Comparison of ENCODE assay signal across 8 cellular contexts in genomic region chr6:122491915-122492537, GRCh38. TPM values are rescaled to one million over a fixed set of nuclear protein-coding genes. Genes with fewer than 3 reads are reported as not detected.
DNase-seq lines count a peak whose midpoint lies in the region; ATAC-seq and TF ChIP-seq lines count a peak whose summit lies in the region.

No MANE protein-coding gene starts in this region.

- peaks cover 29% of the 10 kb centered on the region for H3K36me3 ChIP-seq in GM23338 (ENCODE audit: insufficient read depth)
- no peaks in the 10 kb centered on the region for H3K36me3 ChIP-seq in Karpas-422 (ENCODE audit: insufficient read depth, low read length)
- H3K36me3 ChIP-seq in Panc1 (ENCODE audit: control insufficient read depth, insufficient read depth, low read length): no peaks in the 10 kb centered on the region
- H3K36me3 ChIP-seq in tibial artery: no peaks in the 10 kb centered on the region

- no peak overlapping the region for H3K27ac Mint-ChIP-seq in GM23338

- H3K9me2 ChIP-seq in GM23338 (ENCODE audit: insufficient read depth): no peaks in the 10 kb centered on the region
- H3K9me2 ChIP-seq in Karpas-422 (replicated peaks; ENCODE audit: insufficient read depth, low read length): no peaks in the 10 kb centered on the region

- H3K27ac ChIP-seq in GM23338 (ENCODE audit: low read depth) (no peak overlapping the region), Karpas-422 (ENCODE audit: low read length) (no peak overlapping the region), Panc1 (ENCODE audit: low read length) (no peak overlapping the region), tibial artery (no peak overlapping the region)

- peaks cover 86% of the 10 kb centered on the region for H3K36me3 Mint-ChIP-seq in GM23338 (ENCODE audit: low read depth)
- H3K36me3 Mint-ChIP-seq in activated T-cell treated with anti-CD3 and anti-CD28 coated beads, Interleukin-2, amount 50 U/mL, for 4 hours (ENCODE audit: insufficient read depth): no peaks in the 10 kb centered on the region

- TF ChIP-seq CTCF in GM23338 (conservative IDR thresholded peaks at IDR 0.05; ENCODE audit: low read depth in 2 of 2): peak; percentile 86 to 97
- TF ChIP-seq CTCF in Panc1 (IDR thresholded peaks at IDR 0.05): peak; percentile 94
- peak; percentile 98 for TF ChIP-seq CTCF in fibroblast of mammary gland (conservative IDR thresholded peaks at IDR 0.05; ENCODE audit: control insufficient read depth, insufficient read depth, low read depth, low read length)
- TF ChIP-seq CTCF in tibial artery (IDR thresholded peaks at IDR 0.05): peak; percentile 69 to 85

- intact Hi-C loops in Panc1 (cut with micrococcal nuclease; ENCODE audit: unreplicated experiment): loop anchor here (1.0 to 5.0 kb wide), 3 partner anchors 38 to 345 kb away; no protein-coding TSS in a partner anchor
- intact Hi-C loops in tibial artery (cut with DNase I; ENCODE audit: low total_unique reads): no loop called here

- no peak overlapping the region for H3K4me3 Mint-ChIP-seq in GM23338
- H3K4me3 Mint-ChIP-seq in activated T-cell treated with anti-CD3 and anti-CD28 coated beads, Interleukin-2, amount 50 U/mL, for 4 hours: no peak overlapping the region

- H3K4me1 ChIP-seq in GM23338 (ENCODE audit: insufficient read depth) (peaks cover 17% of the 10 kb centered on the region), Karpas-422 (ENCODE audit: low read length) (no peaks in the 10 kb centered on the region), Panc1 (ENCODE audit: control insufficient read depth, insufficient read depth, low read length) (no peaks in the 10 kb centered on the region), tibial artery (peaks cover 0 to 13% (median 0%) of the 10 kb centered on the region in 4 donors)

- peaks cover 16% of the 10 kb centered on the region for H3K4me1 Mint-ChIP-seq in GM23338
- H3K4me1 Mint-ChIP-seq in activated T-cell treated with anti-CD3 and anti-CD28 coated beads, Interleukin-2, amount 50 U/mL, for 4 hours (ENCODE audit: low read depth): peaks cover 10% of the 10 kb centered on the region

- H3K9me3 ChIP-seq in Karpas-422 (ENCODE audit: low read length) (peaks cover 5% of the 10 kb centered on the region), Panc1 (ENCODE audit: control insufficient read depth, insufficient read depth, low read depth, low read length) (0 out of 2 replicates have a peak, but pooled peaks cover 7% of the 10 kb centered on the region), tibial artery (peaks cover 0 to 14% (median 0%) of the 10 kb centered on the region in 3 donors)

- DNase-seq in GDM1 (lab: John Stamatoyannopoulos, UW): peak; percentile 24
- DNase-seq in GM23338 (ENCODE audit: low spot score): peak; percentile 83
- peak; percentile 88 for DNase-seq in Karpas-422
- peak; percentile 67 for DNase-seq in Panc1 (ENCODE audit: low read depth, low spot score)
- DNase-seq in activated T-cell treated with anti-CD3 and anti-CD28 coated beads, Interleukin-2, amount 50 U/mL, for 4 hours: peak; percentile 57
- peak; percentile 72 for DNase-seq in fibroblast of mammary gland (ENCODE audit: low read depth)
- peak in 43 of 56 donors; percentile 2 to 80 (median 42) for DNase-seq in nucleus accumbens (lab: John Stamatoyannopoulos, UW)
- DNase-seq in tibial artery: peak; percentile 71 to 75

- CTCF ChIA-PET in Panc1 (lab: Charles Lee): interaction anchor here (0.5 to 3.2 kb wide), 3 partner anchors 9 to 347 kb away, joined by 5 to 40 read pairs (median 6); no protein-coding TSS in a partner anchor

- H3K4me2 ChIP-seq in GM23338 (no peak overlapping the region), Karpas-422 (ENCODE audit: low read depth, low read length, poor library complexity, severe bottlenecking) (no peak overlapping the region)

- BruUV-seq in Panc1 (replicated peaks; lab: Mats Ljungman, UMichigan): no TSS peak

- H2AFZ ChIP-seq in GM23338: no peak overlapping the region
- no peak overlapping the region for H2AFZ ChIP-seq in Karpas-422 (ENCODE audit: low read length)

- POLR2A ChIA-PET in Panc1 (lab: Charles Lee): no interaction called here

- H3K27me3 ChIP-seq in GM23338 (ENCODE audit: insufficient read depth) (no peaks in the 10 kb centered on the region), Karpas-422 (ENCODE audit: low read length) (no peaks in the 10 kb centered on the region), Panc1 (ENCODE audit: control insufficient read depth, insufficient read depth, low read length) (peaks cover 2% of the 10 kb centered on the region; the same call in 1 of the 2 replicates), tibial artery (peaks cover 0 to 4% of the 10 kb centered on the region in 2 donors)

- ATAC-seq in GM23338 (peak; percentile 93), Panc1 (peak; percentile 100)
- ATAC-seq in activated T-cell treated with anti-CD3 and anti-CD28 coated beads, Interleukin-2, amount 50 U/mL, for 4 hours: peak; percentile 99

- peaks cover 36% of the 10 kb centered on the region for H4K20me1 ChIP-seq in GM23338 (replicated peaks; ENCODE audit: insufficient read depth)
- no peaks in the 10 kb centered on the region for H4K20me1 ChIP-seq in Karpas-422 (ENCODE audit: insufficient read depth, low read depth, low read length)

- H3K4me3 ChIP-seq in GM23338: no peak overlapping the region
- H3K4me3 ChIP-seq in Karpas-422 (ENCODE audit: low read length): no peak overlapping the region
- H3K4me3 ChIP-seq in Panc1 (ENCODE audit: low read depth in 2 of 2, low read length in 2 of 2): no peak overlapping the region
- no peak overlapping the region for H3K4me3 ChIP-seq in fibroblast of mammary gland (ENCODE audit: control insufficient read depth, low read depth, low read length)
- H3K4me3 ChIP-seq in tibial artery: no peak overlapping the region

- no peak overlapping the region for H3K9ac ChIP-seq in Karpas-422 (ENCODE audit: low read length)

- peaks cover 93% of the 10 kb centered on the region for H3K79me2 ChIP-seq in GM23338 (replicated peaks; ENCODE audit: insufficient read depth)
- H3K79me2 ChIP-seq in Karpas-422 (ENCODE audit: low read length): no peaks in the 10 kb centered on the region

- H3K9me3 Mint-ChIP-seq in GM23338: peaks cover 47% of the 10 kb centered on the region
- H3K9me3 Mint-ChIP-seq in activated T-cell treated with anti-CD3 and anti-CD28 coated beads, Interleukin-2, amount 50 U/mL, for 4 hours: peaks cover 12% of the 10 kb centered on the region

- H3K27me3 Mint-ChIP-seq in GM23338 (ENCODE audit: insufficient read depth, low read depth, poor library complexity): peaks cover 8% of the 10 kb centered on the region
- no peaks in the 10 kb centered on the region for H3K27me3 Mint-ChIP-seq in activated T-cell treated with anti-CD3 and anti-CD28 coated beads, Interleukin-2, amount 50 U/mL, for 4 hours (ENCODE audit: low read depth)

- no peaks in the 10 kb centered on the region for H3F3A ChIP-seq in GM23338 (replicated peaks; ENCODE audit: low read depth)

- in situ Hi-C loops in Panc1 (cut with HindIII; ENCODE audit: low pct_unique_long_range_greater_than_20kb, low sequenced_read_pairs): no loop called here

TF ChIP-seq in GM23338, 12 proteins besides CTCF, POLR2A, EP300 and RAD21:
- TF ChIP-seq ZNF331 (CRISPR knock-in tag; IDR thresholded peaks at IDR 0.05; ENCODE audit: low read depth) (no peak), NANOG (IDR thresholded peaks at IDR 0.05; ENCODE audit: borderline replicate concordance) (no peak)

RNA-seq across cellular contexts. Expression of gene SERINC1, which starts 20.4 kb away (rescaled TPM):
- 41.8 and 43.0 TPM in 2 replicates for total RNA-seq in GM23338 (2014; rRNA removed; shearing (Covaris generic))
- 15.4 and 17.6 TPM in 2 replicates for polyA plus RNA-seq in GM23338 (2016; fragmentation: Nextera tagmentation; extraction: Ambion mirVana)
- total RNA-seq in Karpas-422 (2014; rRNA removed; shearing (Covaris generic); ENCODE audit: low replicate concordance): 43.7 and 70.1 TPM in 2 replicates
- 131 TPM for total RNA-seq in Panc1 (2021; ENCODE audit: unreplicated experiment)
- 91.5 TPM for polyA plus RNA-seq in Panc1 (2012; ENCODE audit: insufficient read length)
- 10 to 100 TPM; 40.0 to 56.8 (median 46.7) TPM for total RNA-seq in activated T-cell treated with anti-CD3 and anti-CD28 coated beads, Interleukin-2, amount 50 U/mL, for 4 hours

Comparison
In these comparisons a context has a peak if more than half of its experiments do, and no peak if none do; other contexts are left out.
1. DNase-seq: peak in every context shown above with its lines; median percentile 88 in Karpas-422; 83 in GM23338; 73 in tibial artery; 72 in fibroblast of mammary gland; 67 in Panc1; 57 in activated T-cell treated with anti-CD3 and anti-CD28 coated beads, Interleukin-2, amount 50 U/mL, for 4 hours; 42 in nucleus accumbens; 24 in GDM1.